1 cellular context compared by ENCODE assay signal in genomic region chr2:11342561-11343343, GRCh38.
A peak's percentile ranks its signal among the peaks of the same experiment; 100 is the strongest.
TF ChIP-seq lines count a peak whose summit lies in the region.

No MANE protein-coding gene starts in this region.

TF ChIP-seq in K562, 482 proteins besides CTCF, POLR2A, EP300 and RAD21 (continued from another document and continues in another):
- TF ChIP-seq ZNF140 (CRISPR knock-in tag; IDR thresholded peaks at IDR 0.05), result no peak
- TF ChIP-seq SPI1 (IDR thresholded peaks at IDR 0.05; ENCODE audit: borderline replicate concordance, low read depth, low read length), result no peak
- TF ChIP-seq TOE1 (IDR thresholded peaks at IDR 0.05; ENCODE audit: borderline replicate concordance), result no peak
- TF ChIP-seq TOE1 (CRISPR knock-in tag; IDR thresholded peaks at IDR 0.05; ENCODE audit: borderline replicate concordance, low read depth), result no peak
- no peak for TF ChIP-seq HMGN3 (IDR thresholded peaks at IDR 0.05; ENCODE audit: borderline replicate concordance, extremely low read depth, insufficient read length, low read depth, low read length)
- no peak for TF ChIP-seq ZNF77 (CRISPR knock-in tag; IDR thresholded peaks at IDR 0.05)
- no peak for TF ChIP-seq LARP7 (IDR thresholded peaks at IDR 0.05)
- TF ChIP-seq ZNF778 (CRISPR knock-in tag; IDR thresholded peaks at IDR 0.05), result no peak
- 0 out of 2 replicates have a peak, but pooled peaks have one; percentile 32 for TF ChIP-seq SMARCE1 (IDR thresholded peaks at IDR 0.05)
- TF ChIP-seq PRMT5 (CRISPR knock-in tag; IDR thresholded peaks at IDR 0.05), result no peak
- no peak for TF ChIP-seq ZNF354B (CRISPR knock-in tag; IDR thresholded peaks at IDR 0.05)
- no peak for TF ChIP-seq NFATC3 (IDR thresholded peaks at IDR 0.05)
- TF ChIP-seq AFF4 (CRISPR knock-in tag; IDR thresholded peaks at IDR 0.05), result no peak
- no peak for TF ChIP-seq RFX7 (CRISPR knock-in tag; IDR thresholded peaks at IDR 0.05)
- no peak for TF ChIP-seq ZNF165 (CRISPR knock-in tag; IDR thresholded peaks at IDR 0.05; ENCODE audit: borderline replicate concordance)
- no peak for TF ChIP-seq CBX2 (IDR thresholded peaks at IDR 0.05; ENCODE audit: insufficient read depth, low read length, poor library complexity, severe bottlenecking)
- TF ChIP-seq BRF1 (IDR thresholded peaks at IDR 0.05; ENCODE audit: borderline replicate concordance, extremely low read depth, insufficient read length), result no peak
- TF ChIP-seq SMAD1 (IDR thresholded peaks at IDR 0.05; ENCODE audit: low read depth, low read length, partially characterized antibody), result no peak
- peak; percentile 36; the same call in 1 of the 2 replicates for TF ChIP-seq ZSCAN32 (CRISPR knock-in tag; IDR thresholded peaks at IDR 0.05)
- no peak for TF ChIP-seq ZNF79 (CRISPR knock-in tag; IDR thresholded peaks at IDR 0.05; ENCODE audit: low read depth)
- TF ChIP-seq FOXK1 (CRISPR knock-in tag; IDR thresholded peaks at IDR 0.05; ENCODE audit: borderline replicate concordance), result no peak
- 0 out of 4 replicates have a peak, but pooled peaks of 1 of the 2 experiments have one; percentile 23 for TF ChIP-seq RCOR1 (IDR thresholded peaks at IDR 0.05; ENCODE audit: borderline replicate concordance in 1 of 2, low read depth in 2 of 2, low read length in 2 of 2)
- no peak for TF ChIP-seq TFE3 (CRISPR knock-in tag; IDR thresholded peaks at IDR 0.05)
- no peak for TF ChIP-seq TBL1XR1 (IDR thresholded peaks at IDR 0.05; ENCODE audit: low read length in 2 of 2)
- TF ChIP-seq ZNF232 (CRISPR knock-in tag; IDR thresholded peaks at IDR 0.05), result no peak
- TF ChIP-seq, protein P1, sequence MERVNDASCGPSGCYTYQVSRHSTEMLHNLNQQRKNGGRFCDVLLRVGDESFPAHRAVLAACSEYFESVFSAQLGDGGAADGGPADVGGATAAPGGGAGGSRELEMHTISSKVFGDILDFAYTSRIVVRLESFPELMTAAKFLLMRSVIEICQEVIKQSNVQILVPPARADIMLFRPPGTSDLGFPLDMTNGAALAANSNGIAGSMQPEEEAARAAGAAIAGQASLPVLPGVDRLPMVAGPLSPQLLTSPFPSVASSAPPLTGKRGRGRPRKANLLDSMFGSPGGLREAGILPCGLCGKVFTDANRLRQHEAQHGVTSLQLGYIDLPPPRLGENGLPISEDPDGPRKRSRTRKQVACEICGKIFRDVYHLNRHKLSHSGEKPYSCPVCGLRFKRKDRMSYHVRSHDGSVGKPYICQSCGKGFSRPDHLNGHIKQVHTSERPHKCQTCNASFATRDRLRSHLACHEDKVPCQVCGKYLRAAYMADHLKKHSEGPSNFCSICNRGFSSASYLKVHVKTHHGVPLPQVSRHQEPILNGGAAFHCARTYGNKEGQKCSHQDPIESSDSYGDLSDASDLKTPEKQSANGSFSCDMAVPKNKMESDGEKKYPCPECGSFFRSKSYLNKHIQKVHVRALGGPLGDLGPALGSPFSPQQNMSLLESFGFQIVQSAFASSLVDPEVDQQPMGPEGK (CRISPR knock-in tag; IDR thresholded peaks at IDR 0.05; ENCODE audit: borderline replicate concordance), result no peak
- no peak for TF ChIP-seq MGA (IDR thresholded peaks at IDR 0.05)
- TF ChIP-seq COPS2 (conservative IDR thresholded peaks at IDR 0.05), result no peak
- no peak for TF ChIP-seq ZNF174 (CRISPR knock-in tag; IDR thresholded peaks at IDR 0.05)
- TF ChIP-seq, protein P2, sequence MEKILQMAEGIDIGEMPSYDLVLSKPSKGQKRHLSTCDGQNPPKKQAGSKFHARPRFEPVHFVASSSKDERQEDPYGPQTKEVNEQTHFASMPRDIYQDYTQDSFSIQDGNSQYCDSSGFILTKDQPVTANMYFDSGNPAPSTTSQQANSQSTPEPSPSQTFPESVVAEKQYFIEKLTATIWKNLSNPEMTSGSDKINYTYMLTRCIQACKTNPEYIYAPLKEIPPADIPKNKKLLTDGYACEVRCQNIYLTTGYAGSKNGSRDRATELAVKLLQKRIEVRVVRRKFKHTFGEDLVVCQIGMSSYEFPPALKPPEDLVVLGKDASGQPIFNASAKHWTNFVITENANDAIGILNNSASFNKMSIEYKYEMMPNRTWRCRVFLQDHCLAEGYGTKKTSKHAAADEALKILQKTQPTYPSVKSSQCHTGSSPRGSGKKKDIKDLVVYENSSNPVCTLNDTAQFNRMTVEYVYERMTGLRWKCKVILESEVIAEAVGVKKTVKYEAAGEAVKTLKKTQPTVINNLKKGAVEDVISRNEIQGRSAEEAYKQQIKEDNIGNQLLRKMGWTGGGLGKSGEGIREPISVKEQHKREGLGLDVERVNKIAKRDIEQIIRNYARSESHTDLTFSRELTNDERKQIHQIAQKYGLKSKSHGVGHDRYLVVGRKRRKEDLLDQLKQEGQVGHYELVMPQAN (IDR thresholded peaks at IDR 0.05; ENCODE audit: borderline replicate concordance), result no peak
- TF ChIP-seq, protein P3, sequence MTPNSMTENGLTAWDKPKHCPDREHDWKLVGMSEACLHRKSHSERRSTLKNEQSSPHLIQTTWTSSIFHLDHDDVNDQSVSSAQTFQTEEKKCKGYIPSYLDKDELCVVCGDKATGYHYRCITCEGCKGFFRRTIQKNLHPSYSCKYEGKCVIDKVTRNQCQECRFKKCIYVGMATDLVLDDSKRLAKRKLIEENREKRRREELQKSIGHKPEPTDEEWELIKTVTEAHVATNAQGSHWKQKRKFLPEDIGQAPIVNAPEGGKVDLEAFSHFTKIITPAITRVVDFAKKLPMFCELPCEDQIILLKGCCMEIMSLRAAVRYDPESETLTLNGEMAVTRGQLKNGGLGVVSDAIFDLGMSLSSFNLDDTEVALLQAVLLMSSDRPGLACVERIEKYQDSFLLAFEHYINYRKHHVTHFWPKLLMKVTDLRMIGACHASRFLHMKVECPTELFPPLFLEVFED (CRISPR knock-in tag; conservative IDR thresholded peaks at IDR 0.05), result no peak
- TF ChIP-seq NUFIP1 (IDR thresholded peaks at IDR 0.05; ENCODE audit: partially characterized antibody), result no peak
- TF ChIP-seq, protein P4, sequence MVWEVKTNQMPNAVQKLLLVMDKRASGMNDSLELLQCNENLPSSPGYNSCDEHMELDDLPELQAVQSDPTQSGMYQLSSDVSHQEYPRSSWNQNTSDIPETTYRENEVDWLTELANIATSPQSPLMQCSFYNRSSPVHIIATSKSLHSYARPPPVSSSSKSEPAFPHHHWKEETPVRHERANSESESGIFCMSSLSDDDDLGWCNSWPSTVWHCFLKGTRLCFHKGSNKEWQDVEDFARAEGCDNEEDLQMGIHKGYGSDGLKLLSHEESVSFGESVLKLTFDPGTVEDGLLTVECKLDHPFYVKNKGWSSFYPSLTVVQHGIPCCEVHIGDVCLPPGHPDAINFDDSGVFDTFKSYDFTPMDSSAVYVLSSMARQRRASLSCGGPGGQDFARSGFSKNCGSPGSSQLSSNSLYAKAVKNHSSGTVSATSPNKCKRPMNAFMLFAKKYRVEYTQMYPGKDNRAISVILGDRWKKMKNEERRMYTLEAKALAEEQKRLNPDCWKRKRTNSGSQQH (CRISPR knock-in tag; IDR thresholded peaks at IDR 0.05), result peak; percentile 38; the same call in 1 of the 2 replicates
- TF ChIP-seq NR2C1 (IDR thresholded peaks at IDR 0.05), result no peak
- TF ChIP-seq NR2C1 (tag; IDR thresholded peaks at IDR 0.05), result no peak
- TF ChIP-seq ELF1 (tag; IDR thresholded peaks at IDR 0.05), result no peak
- no peak for TF ChIP-seq ZNF175 (CRISPR knock-in tag; IDR thresholded peaks at IDR 0.05; ENCODE audit: low read depth)
